9 cellular contexts compared by ENCODE assay signal in the genomic region with DNA sequence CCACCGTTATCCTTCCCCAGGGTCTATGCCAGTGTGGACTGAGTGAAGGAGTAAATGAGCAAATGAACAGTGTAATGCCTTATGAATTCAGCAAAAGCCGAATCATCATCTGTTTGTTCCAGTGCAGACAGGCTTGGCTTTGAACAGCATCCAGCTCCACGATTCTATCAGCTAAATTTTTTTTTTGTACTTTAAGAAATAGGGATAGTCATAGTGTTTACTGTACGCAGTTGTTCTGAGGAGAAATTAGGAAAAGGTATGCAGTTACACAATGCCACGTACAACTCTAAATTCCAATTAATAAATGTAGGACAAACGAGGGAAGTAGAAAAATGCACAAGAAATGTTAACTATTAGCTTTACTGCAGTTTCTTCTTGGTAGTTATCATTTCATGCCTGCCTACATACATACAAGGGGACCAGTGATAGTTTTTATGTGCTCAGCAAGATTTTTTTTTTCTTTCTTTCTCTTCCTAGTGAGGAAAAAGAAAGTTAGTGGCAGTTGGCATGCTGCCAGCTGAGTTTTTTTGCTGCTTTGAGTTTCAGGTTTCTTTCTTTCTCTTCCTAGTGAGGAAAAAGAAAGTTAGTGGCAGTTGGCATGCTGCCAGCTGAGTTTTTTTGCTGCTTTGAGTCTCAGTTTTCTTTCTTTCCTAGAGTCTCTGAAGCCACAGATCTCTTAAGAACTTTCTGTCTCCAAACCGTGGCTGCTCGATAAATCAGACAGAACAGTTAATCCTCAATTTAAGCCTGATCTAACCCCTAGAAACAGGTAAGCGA. TPM values are rescaled to one million over a fixed set of nuclear protein-coding genes. Genes with fewer than 3 reads are reported as not detected.
A peak's percentile ranks its signal among the peaks of the same experiment; 100 is the strongest.
DNase-seq lines count a peak whose midpoint lies in the region; ATAC-seq and TF ChIP-seq lines count a peak whose summit lies in the region.
"Had no signal": no experiment of that assay in that cellular context is flagged by ENCODE, and none has a peak within 500 bp of the region (broad histone marks: within the 10 kb centered on the region; RNA-seq: fewer than 3 reads in every experiment).

A gene (plus strand): TSS at position 646 of the 777 bp plus-strand sequence. CDS start 7,468 bp downstream, outside the sequence.

- no peaks in the 10 kb centered on the region for H3K36me3 ChIP-seq in WERI-Rb-1

- peak within 1 kb of the TSS; percentile 53 for H3K27ac ChIP-seq in WERI-Rb-1

- H3K4me3 ChIP-seq in WERI-Rb-1 (ENCODE audit: low read depth, low read length): no peak within 1 kb of the TSS

- H3K27me3 ChIP-seq in WERI-Rb-1 (ENCODE audit: insufficient read depth, low read depth, severe bottlenecking): no peaks in the 10 kb centered on the region

- DNase-seq in WERI-Rb-1: peak; percentile 42
- DNase-seq in cerebellum (ENCODE audit: low spot score): no peak
- DNase-seq in midbrain (lab: John Stamatoyannopoulos, UW): peak; percentile 50
- peak; percentile 27 to 59 for DNase-seq in stimulated activated CD8-positive, alpha-beta memory T cell treated with anti-CD3 and anti-CD28 coated beads, Interleukin-7, amount 100 ng/mL, for 1 hour (ENCODE audit: low read depth in 2 of 2)
- DNase-seq in HuH-7.5 (ENCODE audit: low spot score): no peak

- no peak for TF ChIP-seq CTCF in WERI-Rb-1 (IDR thresholded peaks at IDR 0.05; ENCODE audit: low read depth, low read length)

- H3K9me3 ChIP-seq in WERI-Rb-1 (ENCODE audit: severe bottlenecking): no peaks in the 10 kb centered on the region

- ATAC-seq in GM18907 (IDR thresholded peaks at IDR 0.05; ENCODE audit: unreplicated experiment) (peak; percentile 45), HG03135 (IDR thresholded peaks at IDR 0.05; ENCODE audit: unreplicated experiment) (peak; percentile 37), HG03521 (IDR thresholded peaks at IDR 0.05; ENCODE audit: unreplicated experiment) (no peak)
- ATAC-seq: left colon had no signal

RNA-seq across cellular contexts. Expression of the gene that starts here (rescaled TPM):
- total RNA-seq in cerebellum: 25.7 TPM

Comparison
In these comparisons a context has a peak if more than half of its experiments do, and no peak if none do; other contexts are left out.
1. DNase-seq: peak in WERI-Rb-1 (single experiment), midbrain (single experiment) and stimulated activated CD8-positive, alpha-beta memory T cell treated with anti-CD3 and anti-CD28 coated beads, Interleukin-7, amount 100 ng/mL, for 1 hour (2 of 2); none in cerebellum (single experiment) and HuH-7.5 (single experiment).